Comparison of ENCODE assay signal across 8 cellular contexts in genomic region chr2:113756088-113757058, GRCh38. TPM values are rescaled to one million over a fixed set of nuclear protein-coding genes. Genes with fewer than 3 reads are reported as not detected.
DNase-seq lines count a peak whose midpoint lies in the region; ATAC-seq and TF ChIP-seq lines count a peak whose summit lies in the region.

SLC35F5 (minus strand) TSS chr2:113756642; CDS start chr2:113756409, 233 bp downstream.

- H3K4me1 Mint-ChIP-seq in T-helper 2 cell treated with Interferon-gamma antibody and Interleukin-4, amounts not matched to agents 5 μg/mL and 100 μg/mL, for 36 hours (ENCODE audit: low read depth), result peaks cover 20% of the 10 kb centered on the region

- H3K9me3 Mint-ChIP-seq in T-helper 2 cell treated with Interferon-gamma antibody and Interleukin-4, amounts not matched to agents 5 μg/mL and 100 μg/mL, for 36 hours, result no peaks in the 10 kb centered on the region

- H3K36me3 ChIP-seq in ascending aorta, result peaks cover 2 to 4% of the 10 kb centered on the region in 2 donors
- H3K36me3 ChIP-seq in rectal smooth muscle tissue (ENCODE audit: control insufficient read depth, insufficient read depth, low read length), result peaks cover 2% of the 10 kb centered on the region
- peaks cover 0 to 4% of the 10 kb centered on the region in 2 donors for H3K36me3 ChIP-seq in vagina

- H3K9ac ChIP-seq in rectal smooth muscle tissue (ENCODE audit: low read length), result peak within 1 kb of the TSS; percentile 98

- H3K27me3 ChIP-seq in ascending aorta, result no peaks in the 10 kb centered on the region
- no peaks in the 10 kb centered on the region for H3K27me3 ChIP-seq in right cardiac atrium (ENCODE audit: control insufficient read depth, insufficient read depth)
- H3K27me3 ChIP-seq in rectal smooth muscle tissue (ENCODE audit: control insufficient read depth, insufficient read depth, low read length), result no peaks in the 10 kb centered on the region
- H3K27me3 ChIP-seq in vagina, result no peaks in the 10 kb centered on the region

- H3K27ac ChIP-seq in ascending aorta (peak within 1 kb of the TSS; percentile 92 to 97), right cardiac atrium (ENCODE audit: low read length) (peak within 1 kb of the TSS; percentile 96), rectal smooth muscle tissue (ENCODE audit: low read depth, low read length) (peak within 1 kb of the TSS; percentile 96), vagina (peak within 1 kb of the TSS; percentile 93)

- H3K36me3 Mint-ChIP-seq in T-helper 2 cell treated with Interferon-gamma antibody and Interleukin-4, amounts not matched to agents 5 μg/mL and 100 μg/mL, for 36 hours (ENCODE audit: low read depth), result peaks cover 6% of the 10 kb centered on the region

- peak; percentile 59 for ATAC-seq in GM18508 (IDR thresholded peaks at IDR 0.05; ENCODE audit: insufficient read depth, unreplicated experiment)
- ATAC-seq in HG02981 (IDR thresholded peaks at IDR 0.05; ENCODE audit: unreplicated experiment), result peak; percentile 84
- ATAC-seq in right cardiac atrium, result peak; percentile 100

- TF ChIP-seq POLR2A in vagina (IDR thresholded peaks at IDR 0.05), result no peak

- WGBS in right cardiac atrium, result under 1% methylated on average over 99 of the region's 99 CpGs

- intact Hi-C loops in ascending aorta (cut with DNase I), result loop anchor here (1.0 to 10.0 kb wide), 2 partner anchors 134 to 168 kb away; partner anchors contain the start of gene ACTR3
- intact Hi-C loops in right cardiac atrium (cut with DNase I), result loop anchor here in 3 of 4 donors (2.0 to 10.0 kb wide), 3 partner anchors 131 to 138 kb away; partner anchors contain the start of gene ACTR3 (in 2 of the 3)
- intact Hi-C loops in vagina (cut with DNase I), result loop anchor here (5.0 kb wide), 1 partner anchor 136 kb away; the partner anchor contains the start of gene ACTR3

- peak within 1 kb of the TSS; percentile 92 for H3K4me3 Mint-ChIP-seq in T-helper 2 cell treated with Interferon-gamma antibody and Interleukin-4, amounts not matched to agents 5 μg/mL and 100 μg/mL, for 36 hours

- DNase-seq in NCI-H2029 (lab: John Stamatoyannopoulos, UW) (peak; percentile 79), ascending aorta (ENCODE audit: low spot score in 2 of 2) (peak; percentile 67 to 96), right cardiac atrium (peak; percentile 92 to 98 (median 98)), vagina (ENCODE audit: extremely low spot score in 2 of 2) (peak in 1 of 2 donors; percentile 92)
- DNase-seq in T-helper 2 cell treated with Interferon-gamma antibody and Interleukin-4, amounts not matched to agents 5 μg/mL and 100 μg/mL, for 36 hours (ENCODE audit: low spot score), result peak; percentile 96

- H3K9me3 ChIP-seq in ascending aorta, result no peaks in the 10 kb centered on the region
- H3K9me3 ChIP-seq in right cardiac atrium (ENCODE audit: control insufficient read depth, low read length), result no peaks in the 10 kb centered on the region
- H3K9me3 ChIP-seq in vagina, result no peaks in the 10 kb centered on the region

- H3K4me1 ChIP-seq in ascending aorta (peaks cover 4 to 12% of the 10 kb centered on the region in 2 donors), right cardiac atrium (ENCODE audit: control insufficient read depth, insufficient read depth, low read length) (no peaks in the 10 kb centered on the region), rectal smooth muscle tissue (ENCODE audit: control insufficient read depth, insufficient read depth, low read length) (no peaks in the 10 kb centered on the region), vagina (peaks cover 26% of the 10 kb centered on the region)

- H3K27ac Mint-ChIP-seq in T-helper 2 cell treated with Interferon-gamma antibody and Interleukin-4, amounts not matched to agents 5 μg/mL and 100 μg/mL, for 36 hours, result peak within 1 kb of the TSS; percentile 99

- H3K4me3 ChIP-seq in ascending aorta (peak within 1 kb of the TSS; percentile 86 to 96), right cardiac atrium (ENCODE audit: low read length) (peak within 1 kb of the TSS; percentile 53), rectal smooth muscle tissue (ENCODE audit: low read length) (peak within 1 kb of the TSS; percentile 94), vagina (peak within 1 kb of the TSS; percentile 61 to 95)

- H3K27me3 Mint-ChIP-seq in T-helper 2 cell treated with Interferon-gamma antibody and Interleukin-4, amounts not matched to agents 5 μg/mL and 100 μg/mL, for 36 hours (ENCODE audit: low read depth), result no peaks in the 10 kb centered on the region

- TF ChIP-seq CTCF in ascending aorta (IDR thresholded peaks at IDR 0.05) (peak in 1 of 3 experiments; percentile 3), vagina (IDR thresholded peaks at IDR 0.05) (peak in 1 of 3 experiments; percentile 24)

RNA-seq across cellular contexts. Expression of gene SLC35F5, which starts in this region (rescaled TPM):
- total RNA-seq in ascending aorta (55.7 TPM), right cardiac atrium (10 to 100 TPM; 51.2 to 60.2 (median 56.3) TPM), vagina (64.6 TPM)
- polyA plus RNA-seq in right cardiac atrium, result 32.8 TPM
